In the genomic region with DNA sequence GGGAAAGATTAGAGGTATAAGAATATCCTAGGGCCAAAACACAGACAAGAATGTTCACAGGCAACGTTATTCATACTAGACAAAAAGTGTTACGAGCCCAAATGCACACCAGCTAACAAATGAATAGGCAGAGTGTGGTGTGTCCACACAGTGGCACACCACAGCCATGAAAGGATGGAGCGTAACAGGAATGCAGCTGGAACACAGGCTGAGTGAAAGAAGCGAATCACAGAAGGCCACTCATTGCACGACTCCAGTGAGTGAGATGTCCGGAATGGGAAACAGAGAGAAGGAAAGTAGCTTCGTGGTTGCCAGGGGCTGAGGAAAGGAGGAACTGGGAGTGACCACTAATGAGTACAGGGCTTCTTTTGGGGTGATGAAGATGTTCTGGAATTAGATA, we compare ENCODE assay signal across 1 cellular context.
TF ChIP-seq lines count a peak whose summit lies in the region.

No MANE protein-coding gene starts in this region.

TF ChIP-seq in GM12878, 131 proteins besides CTCF, POLR2A, EP300 and RAD21:
- no peak for TF ChIP-seq YY1 (IDR thresholded peaks at IDR 0.05; ENCODE audit: low read depth, low read length)
- peak; percentile 21; the same call in 1 of the 2 replicates for TF ChIP-seq SPI1 (IDR thresholded peaks at IDR 0.05; ENCODE audit: borderline replicate concordance, insufficient read depth, low read depth, low read length)
